In the genomic region with DNA sequence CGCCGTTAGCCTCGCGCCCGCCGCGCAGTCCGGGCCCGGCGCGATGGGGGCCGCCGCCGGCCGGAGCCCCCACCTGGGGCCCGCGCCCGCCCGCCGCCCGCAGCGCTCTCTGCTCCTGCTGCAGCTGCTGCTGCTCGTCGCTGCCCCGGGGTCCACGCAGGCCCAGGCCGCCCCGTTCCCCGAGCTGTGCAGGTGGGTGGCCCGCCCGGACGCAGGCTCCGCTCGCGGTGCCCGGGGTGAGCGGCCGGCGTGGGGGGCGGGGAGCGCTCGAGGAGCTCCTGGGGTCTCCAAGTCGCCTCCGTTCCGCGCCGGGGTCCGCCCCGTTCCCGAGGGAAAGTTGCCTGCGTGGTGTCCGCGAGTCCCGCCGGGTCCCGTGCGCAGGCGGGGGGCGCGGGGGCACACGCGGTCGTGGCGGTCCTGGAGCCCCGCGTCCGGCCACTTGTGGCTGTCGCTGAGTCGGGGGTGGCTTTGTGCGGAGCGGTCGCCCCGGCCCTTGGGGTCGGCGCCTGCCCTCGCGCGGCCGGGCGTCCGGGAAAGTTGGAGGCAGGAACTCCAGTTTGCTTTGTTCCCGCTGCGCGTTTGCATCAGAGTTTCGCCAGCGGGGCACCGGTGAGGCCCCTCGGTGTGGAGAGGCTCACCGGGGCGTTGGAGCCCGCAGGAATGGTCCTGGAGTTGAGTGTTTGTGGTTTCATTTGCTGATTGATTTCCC, we compare ENCODE assay signal across 8 cellular contexts. TPM values are rescaled to one million over a fixed set of nuclear protein-coding genes. Genes with fewer than 3 reads are reported as not detected.
DNase-seq lines count a peak whose midpoint lies in the region; ATAC-seq and TF ChIP-seq lines count a peak whose summit lies in the region.

No MANE protein-coding gene starts in this region.

- intact Hi-C loops in lower lobe of right lung (cut with DNase I): no loop called here
- intact Hi-C loops in testis (cut with DNase I; ENCODE audit: low total_unique reads): no loop called here

- H3K36me3 Mint-ChIP-seq in T-helper 17 cell (ENCODE audit: low read depth) (no peaks in the 10 kb centered on the region), chondrocyte (ENCODE audit: low read depth) (peaks cover 3% of the 10 kb centered on the region)

- H3K27ac ChIP-seq in lower lobe of right lung (peak overlapping the region; percentile 97), testis (peak overlapping the region; percentile 88 to 92)

- H3K4me3 Mint-ChIP-seq in T-helper 17 cell (peak overlapping the region; percentile 91), chondrocyte (ENCODE audit: unreplicated experiment) (peak overlapping the region; percentile 91)

- 0 to 3% methylated on average over 7 to 75 of the region's 91 CpGs for WGBS in testis, 2 donors

- peak overlapping the region; percentile 85 for H3K27ac Mint-ChIP-seq in T-helper 17 cell
- H3K27ac Mint-ChIP-seq in chondrocyte (ENCODE audit: unreplicated experiment): peak overlapping the region; percentile 98

- H3K36me3 ChIP-seq in lower lobe of right lung: no peaks in the 10 kb centered on the region
- H3K36me3 ChIP-seq in testis (ENCODE audit: low read depth, missing control alignments): no peaks in the 10 kb centered on the region

- TF ChIP-seq POLR2A in testis (IDR thresholded peaks at IDR 0.05): no peak

- H3K4me3 ChIP-seq in AG09309 (ENCODE audit: control insufficient read depth, low read depth, low read length) (peak overlapping the region; percentile 65), lower lobe of right lung (peak overlapping the region; percentile 96), testis (peak overlapping the region; percentile 77 to 89)

- H3K4me1 Mint-ChIP-seq in T-helper 17 cell (peaks cover 39% of the 10 kb centered on the region), chondrocyte (ENCODE audit: low read depth) (peaks cover 47% of the 10 kb centered on the region)

- H3K9me3 Mint-ChIP-seq in chondrocyte (ENCODE audit: low read depth): no peaks in the 10 kb centered on the region

- TF ChIP-seq CTCF in AG09309 (IDR thresholded peaks at IDR 0.05; ENCODE audit: control insufficient read depth, insufficient read depth, low read depth, low read length, missing control alignments) (no peak), chondrocyte (IDR thresholded peaks at IDR 0.05) (peak; percentile 54), lower lobe of right lung (IDR thresholded peaks at IDR 0.05) (no peak), testis (IDR thresholded peaks at IDR 0.05) (no peak)

- DNase-seq in AG09309 (ENCODE audit: low read depth) (no peak), T-helper 17 cell (peak in 1 of 3 donors; percentile 25), chondrocyte (ENCODE audit: low spot score) (no peak), lower lobe of right lung (peak; percentile 67), testis (peak; percentile 36), NOMO-1 (lab: John Stamatoyannopoulos, UW; ENCODE audit: unreplicated experiment in 2 of 2) (no peak)

- peak; percentile 39 for ATAC-seq in GM19023 (IDR thresholded peaks at IDR 0.05; ENCODE audit: unreplicated experiment)
- ATAC-seq in HG03135 (IDR thresholded peaks at IDR 0.05; ENCODE audit: unreplicated experiment): peak; percentile 26
- ATAC-seq in T-helper 17 cell: peak; percentile 63
- peak; percentile 52 to 53 for ATAC-seq in lower lobe of right lung

- no peaks in the 10 kb centered on the region for H3K9me3 ChIP-seq in T-helper 17 cell (ENCODE audit: control insufficient read depth, low read length, poor library complexity, severe bottlenecking)
- no peaks in the 10 kb centered on the region for H3K9me3 ChIP-seq in lower lobe of right lung
- H3K9me3 ChIP-seq in testis: no peaks in the 10 kb centered on the region

- H3K4me1 ChIP-seq in lower lobe of right lung: peaks cover 44% of the 10 kb centered on the region
- peaks cover 12% of the 10 kb centered on the region for H3K4me1 ChIP-seq in testis

- H3K27me3 ChIP-seq in lower lobe of right lung (ENCODE audit: low read depth) (no peaks in the 10 kb centered on the region), testis (no peaks in the 10 kb centered on the region)

- H3K27me3 Mint-ChIP-seq in T-helper 17 cell (no peaks in the 10 kb centered on the region), chondrocyte (ENCODE audit: low read depth) (no peaks in the 10 kb centered on the region)

RNA-seq across cellular contexts. Expression of a gene that starts 0.5 kb away (rescaled TPM):
- total RNA-seq in T-helper 17 cell: 10 to 100 TPM; 56.7 to 59.5 TPM
- total RNA-seq in chondrocyte: 205 to 247 TPM (median 242 TPM) in 3 replicates
- total RNA-seq in lower lobe of right lung: 156 TPM
- total RNA-seq in testis: 100 to 1,000 TPM in 1 of 2 donors, 10 to 100 TPM in 1; 84.6 to 109 TPM
- 47.3 TPM for polyA plus RNA-seq in testis (ENCODE audit: insufficient read depth, low read depth, low replicate concordance)

Comparison
In these comparisons a context has a peak if more than half of its experiments do, and no peak if none do; other contexts are left out.
1. DNase-seq: peak in lower lobe of right lung (single experiment) and testis (single experiment); none in AG09309 (single experiment), chondrocyte (single experiment) and NOMO-1 (0 of 2).
2. Peak in every context shown above with its lines, with median percentiles within 50 percentile points of each other: H3K4me3 ChIP-seq and ATAC-seq.